1 cellular context compared by ENCODE assay signal in genomic region chr12:122265433-122265832, GRCh38.
TF ChIP-seq lines count a peak whose summit lies in the region.

No MANE protein-coding gene starts in this region.

TF ChIP-seq in HepG2, 621 proteins besides CTCF, POLR2A, EP300 and RAD21 (continued from another document):
- TF ChIP-seq TIGD3 (CRISPR knock-in tag; IDR thresholded peaks at IDR 0.05; ENCODE audit: borderline replicate concordance) = no peak
- no peak for TF ChIP-seq ATAD3A (CRISPR knock-in tag; IDR thresholded peaks at IDR 0.05)
- no peak for TF ChIP-seq ZBTB43 (CRISPR knock-in tag; conservative IDR thresholded peaks at IDR 0.05)
- TF ChIP-seq PHF5A (CRISPR knock-in tag; IDR thresholded peaks at IDR 0.05; ENCODE audit: low read depth, unreplicated experiment) = no peak
- TF ChIP-seq PLRG1 (conservative IDR thresholded peaks at IDR 0.05) = no peak
- no peak for TF ChIP-seq HBP1 (CRISPR knock-in tag; IDR thresholded peaks at IDR 0.05; ENCODE audit: low read depth)
- no peak for TF ChIP-seq MLX (CRISPR knock-in tag; IDR thresholded peaks at IDR 0.05)
- TF ChIP-seq SNAPC4 (CRISPR knock-in tag; IDR thresholded peaks at IDR 0.05) = no peak
- no peak for TF ChIP-seq FOXP1 (IDR thresholded peaks at IDR 0.05)
- no peak for TF ChIP-seq FOXP1 (CRISPR knock-in tag; IDR thresholded peaks at IDR 0.05)
- TF ChIP-seq THAP11 (CRISPR knock-in tag; IDR thresholded peaks at IDR 0.05) = no peak
- no peak for TF ChIP-seq ZBTB8A (CRISPR knock-in tag; IDR thresholded peaks at IDR 0.05; ENCODE audit: borderline replicate concordance, low read depth)
- no peak for TF ChIP-seq DRAP1 (CRISPR knock-in tag; IDR thresholded peaks at IDR 0.05)
- TF ChIP-seq NCOA2 (CRISPR knock-in tag; IDR thresholded peaks at IDR 0.05) = no peak
- no peak for TF ChIP-seq KIAA2018 (CRISPR knock-in tag; IDR thresholded peaks at IDR 0.05; ENCODE audit: borderline replicate concordance)
- no peak for TF ChIP-seq RCOR2 (CRISPR knock-in tag; IDR thresholded peaks at IDR 0.05)
